ENCODE assay signal across 8 cellular contexts in genomic region chr4:244471-244870, GRCh38.
DNase-seq lines count a peak whose midpoint lies in the region; ATAC-seq, FAIRE-seq and TF ChIP-seq lines count a peak whose summit lies in the region.

No MANE protein-coding gene starts in this region.

- H3K4me3 ChIP-seq in OCI-LY3 (ENCODE audit: low read length), result 0 out of 2 replicates have a peak overlapping the region, but pooled peaks have one; percentile 12
- no peak overlapping the region for H3K4me3 ChIP-seq in right atrium auricular region

- H4K20me1 ChIP-seq in OCI-LY3 (ENCODE audit: insufficient read depth, low read length), result no peaks in the 10 kb centered on the region

- H3K27ac ChIP-seq in OCI-LY3 (ENCODE audit: low read length) (no peak overlapping the region), right atrium auricular region (no peak overlapping the region)

- no peaks in the 10 kb centered on the region for H3K27me3 ChIP-seq in OCI-LY3 (ENCODE audit: low read depth, low read length)
- no peaks in the 10 kb centered on the region for H3K27me3 ChIP-seq in right atrium auricular region

- peaks cover 6% of the 10 kb centered on the region; the same call in 1 of the 2 replicates for H3K4me1 ChIP-seq in OCI-LY3 (ENCODE audit: low read length)
- H3K4me1 ChIP-seq in right atrium auricular region, result peaks cover 0 to 9% of the 10 kb centered on the region in 2 donors

- ATAC-seq in HG03439 (IDR thresholded peaks at IDR 0.05; ENCODE audit: unreplicated experiment), result no peak
- ATAC-seq in HG02571 (IDR thresholded peaks at IDR 0.05; ENCODE audit: unreplicated experiment), result no peak

- H3K79me2 ChIP-seq in OCI-LY3 (ENCODE audit: low read length), result no peaks in the 10 kb centered on the region

- peak; percentile 75 for FAIRE-seq in GM12891 (lab: Jason Lieb, UNC)

- peak overlapping the region; percentile 26; the same call in 1 of the 2 replicates for H3K4me2 ChIP-seq in OCI-LY3 (ENCODE audit: low read length)

- no peak overlapping the region for H2AFZ ChIP-seq in OCI-LY3 (ENCODE audit: low read depth, low read length)

- TF ChIP-seq CTCF in OCI-LY3 (IDR thresholded peaks at IDR 0.05; ENCODE audit: low read depth, low read length), result peak; percentile 66
- peak; percentile 60 to 79 for TF ChIP-seq CTCF in right atrium auricular region (IDR thresholded peaks at IDR 0.05)

- no peak for TF ChIP-seq POLR2A in GM12891 (IDR thresholded peaks at IDR 0.05; ENCODE audit: low read depth, low read length)

- H3K36me3 ChIP-seq in OCI-LY3 (replicated peaks; ENCODE audit: low read depth, low read length) (no peaks in the 10 kb centered on the region), right atrium auricular region (no peaks in the 10 kb centered on the region)

- DNase-seq in AG08395 (ENCODE audit: low spot score), result peak; percentile 3
- no peak for DNase-seq in GM12891 (ENCODE audit: insufficient read length, low spot score)
- peak; percentile 13 for DNase-seq in activated T-helper 9 cell treated with anti-CD3 and anti-CD28 coated beads, Interleukin-2, amount 50 U/mL, for 16 hours (ENCODE audit: low read depth)
- peak; percentile 63 for DNase-seq in right atrium auricular region (ENCODE audit: low spot score)
- DNase-seq in stimulated activated CD4-positive, alpha-beta T cell treated with anti-CD3 and anti-CD28 coated beads, Interleukin-2, amount 100 ng/mL, for 24 hours, result peak; percentile 43 to 68

- H3K9ac ChIP-seq in OCI-LY3 (ENCODE audit: low read length), result no peak overlapping the region

- H3K9me3 ChIP-seq in OCI-LY3 (ENCODE audit: insufficient read depth, low read length), result peaks cover 15% of the 10 kb centered on the region; the same call in 1 of the 2 replicates
- H3K9me3 ChIP-seq in right atrium auricular region, result peaks cover 0 to 25% of the 10 kb centered on the region in 2 donors

TF ChIP-seq in GM12891, 5 proteins besides CTCF, POLR2A, EP300 and RAD21:
- TF ChIP-seq PAX5 (IDR thresholded peaks at IDR 0.05; ENCODE audit: insufficient read depth, low read length, severe bottlenecking) (no peak), SPI1 (IDR thresholded peaks at IDR 0.05; ENCODE audit: low read depth, low read length) (no peak)
TF ChIP-seq in GM12891: peak in this region for 0.
